In the genomic region with DNA sequence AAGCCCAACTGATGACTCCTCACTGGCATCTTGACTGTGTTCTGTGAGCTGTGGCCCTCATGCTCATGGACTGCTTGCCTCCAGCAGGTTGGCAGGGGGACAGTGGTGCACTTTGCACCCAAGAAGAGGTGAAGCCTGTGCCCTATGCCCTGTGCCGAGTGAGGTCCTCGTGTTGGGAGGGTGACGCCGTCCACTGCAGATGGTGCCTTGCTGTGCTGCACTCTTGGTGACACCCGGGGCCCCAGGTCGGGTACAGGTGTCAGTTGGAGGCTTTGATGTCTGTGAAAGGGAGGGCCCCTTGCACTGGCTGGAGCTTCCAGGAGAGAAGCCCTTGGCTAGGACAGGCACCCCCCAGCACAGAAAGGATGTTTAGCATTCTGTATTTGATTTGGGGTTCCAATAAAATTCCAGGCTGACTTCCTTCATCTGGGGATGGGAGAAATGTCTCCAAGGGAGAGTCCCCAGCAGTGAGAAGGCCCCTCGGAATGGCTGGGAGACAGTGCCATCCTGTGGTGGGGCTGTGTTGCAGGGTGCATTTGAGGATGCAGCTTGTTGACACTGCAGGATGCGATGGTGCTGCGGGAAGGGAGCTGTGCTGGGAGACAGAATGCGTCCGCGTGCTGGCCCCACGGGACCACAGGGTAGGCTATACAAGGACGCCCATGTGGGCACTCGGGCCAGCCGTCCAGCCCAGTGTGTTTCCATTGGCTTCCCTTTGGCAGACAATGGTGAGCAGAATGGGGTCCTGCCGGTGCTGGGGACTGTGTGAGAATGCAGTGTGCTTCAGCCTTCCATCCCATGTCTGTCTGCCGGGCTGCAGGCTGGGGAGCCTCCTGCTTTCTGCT, we compare ENCODE assay signal across 8 cellular contexts. TPM values are rescaled to one million over a fixed set of nuclear protein-coding genes. Genes with fewer than 3 reads are reported as not detected.
A peak's percentile ranks its signal among the peaks of the same experiment; 100 is the strongest.
DNase-seq lines count a peak whose midpoint lies in the region; ATAC-seq and TF ChIP-seq lines count a peak whose summit lies in the region.

No MANE protein-coding gene starts in this region.

- ATAC-seq in heart left ventricle (peak in 1 of 4 donors; percentile 4), left lobe of liver (peak; percentile 52), GM18907 (IDR thresholded peaks at IDR 0.05; ENCODE audit: unreplicated experiment) (no peak), GM21529 (IDR thresholded peaks at IDR 0.05; ENCODE audit: unreplicated experiment) (no peak)

- H3K4me1 ChIP-seq in heart left ventricle (peaks cover 3 to 33% (median 23%) of the 10 kb centered on the region in 12 donors), right atrium auricular region (peaks cover 0 to 27% of the 10 kb centered on the region in 2 donors)

- intact Hi-C loops in heart left ventricle (cut with DNase I), result loop anchor here in 4 of 10 donors (5.0 to 10.0 kb wide), 2 partner anchors 157 to 164 kb away; no protein-coding TSS in a partner anchor

- peak in 11 of 12 donors; percentile 11 to 40 (median 27) for TF ChIP-seq CTCF in heart left ventricle (IDR thresholded peaks at IDR 0.05)
- TF ChIP-seq CTCF in right atrium auricular region (IDR thresholded peaks at IDR 0.05), result peak in 1 of 2 donors; percentile 42

- 31 to 44% (median 39%) methylated on average over 13 to 18 of the region's 18 CpGs for WGBS in heart left ventricle, 4 donors

- H3K9me3 Mint-ChIP-seq in activated naive CD8-positive, alpha-beta T cell treated with anti-CD3 and anti-CD28 coated beads for 36 hours, result no peaks in the 10 kb centered on the region

- no peak for TF ChIP-seq POLR2A in heart left ventricle (IDR thresholded peaks at IDR 0.05)

- H3K4me3 ChIP-seq in heart left ventricle (no peak overlapping the region), right atrium auricular region (no peak overlapping the region)

- no peak for DNase-seq in heart left ventricle
- no peak for DNase-seq in right atrium auricular region (ENCODE audit: low spot score)
- DNase-seq in RKO (ENCODE audit: low spot score), result peak; percentile 44
- DNase-seq in activated naive CD8-positive, alpha-beta T cell treated with anti-CD3 and anti-CD28 coated beads for 36 hours, result peak; percentile 58
- DNase-seq in left lobe of liver (ENCODE audit: low spot score), result peak; percentile 90
- DNase-seq in NCI-H2196 treated with DMSO at 0.1 percent for 48 hours (lab: John Stamatoyannopoulos, UW; ENCODE audit: unreplicated experiment), result no peak

- H3K9me3 ChIP-seq in heart left ventricle (no peaks in the 10 kb centered on the region), right atrium auricular region (no peaks in the 10 kb centered on the region)

- H3K36me3 ChIP-seq in heart left ventricle (peaks cover 0 to 35% (median 22%) of the 10 kb centered on the region in 9 donors), right atrium auricular region (peaks cover 22% of the 10 kb centered on the region)

- no peaks in the 10 kb centered on the region for H3K27me3 Mint-ChIP-seq in activated naive CD8-positive, alpha-beta T cell treated with anti-CD3 and anti-CD28 coated beads for 36 hours

- H3K27ac ChIP-seq in heart left ventricle (no peak overlapping the region), right atrium auricular region (no peak overlapping the region)

- peak overlapping the region; percentile 79 for H3K27ac Mint-ChIP-seq in activated naive CD8-positive, alpha-beta T cell treated with anti-CD3 and anti-CD28 coated beads for 36 hours

- no peak overlapping the region for H3K4me3 Mint-ChIP-seq in activated naive CD8-positive, alpha-beta T cell treated with anti-CD3 and anti-CD28 coated beads for 36 hours

- peaks cover 33% of the 10 kb centered on the region for H3K4me1 Mint-ChIP-seq in activated naive CD8-positive, alpha-beta T cell treated with anti-CD3 and anti-CD28 coated beads for 36 hours

- H3K27me3 ChIP-seq in heart left ventricle (no peaks in the 10 kb centered on the region), right atrium auricular region (no peaks in the 10 kb centered on the region)

- peaks cover 6% of the 10 kb centered on the region for H3K36me3 Mint-ChIP-seq in activated naive CD8-positive, alpha-beta T cell treated with anti-CD3 and anti-CD28 coated beads for 36 hours

RNA-seq across cellular contexts. Expression of a gene that starts 2.5 kb away (rescaled TPM):
- 10 to 100 TPM; 15.7 to 45.2 (median 40.6) TPM for total RNA-seq in heart left ventricle
- polyA plus RNA-seq in heart left ventricle, result 10 to 100 TPM; 21.5 to 26.3 TPM
- 10 to 100 TPM; 13.5 to 16.6 TPM for total RNA-seq in right atrium auricular region
- 10 to 100 TPM; 63.4 to 66.6 TPM for total RNA-seq in activated naive CD8-positive, alpha-beta T cell treated with anti-CD3 and anti-CD28 coated beads for 36 hours
- 37.3 TPM for total RNA-seq in left lobe of liver

RNA-seq across cellular contexts. Expression of a gene that starts 12.1 kb away (rescaled TPM):
- total RNA-seq in heart left ventricle (10 to 100 TPM; 18.2 to 31.3 (median 20.2) TPM), right atrium auricular region (10 to 100 TPM; 16.0 to 17.6 TPM), left lobe of liver (36.7 TPM)
- polyA plus RNA-seq in heart left ventricle, result 10 to 100 TPM; 15.8 to 30.1 TPM
- 100 to 1,000 TPM; 124 to 139 TPM for total RNA-seq in activated naive CD8-positive, alpha-beta T cell treated with anti-CD3 and anti-CD28 coated beads for 36 hours

RNA-seq across cellular contexts. Expression of a gene that starts 13.2 kb away (rescaled TPM):
- total RNA-seq in heart left ventricle (10 to 100 TPM; 35.8 to 85.3 (median 41.5) TPM), right atrium auricular region (10 to 100 TPM; 63.6 to 96.5 TPM), left lobe of liver (47.0 TPM)
- 10 to 100 TPM; 29.3 to 67.1 TPM for polyA plus RNA-seq in heart left ventricle
- 100 to 1,000 TPM; 492 to 506 TPM for total RNA-seq in activated naive CD8-positive, alpha-beta T cell treated with anti-CD3 and anti-CD28 coated beads for 36 hours

RNA-seq across cellular contexts. Expression of a gene that starts 21.7 kb away (rescaled TPM):
- total RNA-seq in heart left ventricle (1 to 10 TPM in 1 of 9 donors, under 1 TPM in 4, not detected in 4; 0.17 to 1.0 (median 0.46) TPM), right atrium auricular region (under 1 TPM in 1 of 2 donors, not detected in 1; 0.43 TPM), left lobe of liver (not detected)
- 1 to 10 TPM in 1 of 2 donors, under 1 TPM in 1; 0.50 to 1.0 TPM for polyA plus RNA-seq in heart left ventricle
- total RNA-seq in activated naive CD8-positive, alpha-beta T cell treated with anti-CD3 and anti-CD28 coated beads for 36 hours, result not detected

RNA-seq across cellular contexts. Expression of a gene that starts 49.1 kb away (rescaled TPM):
- total RNA-seq in heart left ventricle (10 to 100 TPM in 8 of 9 donors, 1 to 10 TPM in 1; 8.8 to 22.1 (median 13.0) TPM), right atrium auricular region (10 to 100 TPM in 1 of 2 donors, 1 to 10 TPM in 1; 8.3 to 12.1 TPM), left lobe of liver (26.9 TPM)
- 10 to 100 TPM in 1 of 2 donors, 1 to 10 TPM in 1; 9.9 to 14.5 TPM for polyA plus RNA-seq in heart left ventricle
- total RNA-seq in activated naive CD8-positive, alpha-beta T cell treated with anti-CD3 and anti-CD28 coated beads for 36 hours, result 10 to 100 TPM; 42.6 to 47.0 TPM

Comparison
In these comparisons a context has a peak if more than half of its experiments do, and no peak if none do; other contexts are left out.
1. DNase-seq: peak in RKO (single experiment), activated naive CD8-positive, alpha-beta T cell treated with anti-CD3 and anti-CD28 coated beads for 36 hours (single experiment) and left lobe of liver (single experiment); none in heart left ventricle (0 of 5), right atrium auricular region (single experiment) and NCI-H2196 treated with DMSO at 0.1 percent for 48 hours (single experiment).
2. RNA of a gene that starts 13.2 kb away (total RNA-seq): 492 to 506 TPM in activated naive CD8-positive, alpha-beta T cell treated with anti-CD3 and anti-CD28 coated beads for 36 hours; 63.6 to 96.5 TPM in right atrium auricular region, 47.0 TPM in left lobe of liver (single experiment) and 35.8 to 85.3 TPM in heart left ventricle; every median in the first group is over 4 times any median in the second.